ENCODE assay signal across 12 cellular contexts in the genomic region with DNA sequence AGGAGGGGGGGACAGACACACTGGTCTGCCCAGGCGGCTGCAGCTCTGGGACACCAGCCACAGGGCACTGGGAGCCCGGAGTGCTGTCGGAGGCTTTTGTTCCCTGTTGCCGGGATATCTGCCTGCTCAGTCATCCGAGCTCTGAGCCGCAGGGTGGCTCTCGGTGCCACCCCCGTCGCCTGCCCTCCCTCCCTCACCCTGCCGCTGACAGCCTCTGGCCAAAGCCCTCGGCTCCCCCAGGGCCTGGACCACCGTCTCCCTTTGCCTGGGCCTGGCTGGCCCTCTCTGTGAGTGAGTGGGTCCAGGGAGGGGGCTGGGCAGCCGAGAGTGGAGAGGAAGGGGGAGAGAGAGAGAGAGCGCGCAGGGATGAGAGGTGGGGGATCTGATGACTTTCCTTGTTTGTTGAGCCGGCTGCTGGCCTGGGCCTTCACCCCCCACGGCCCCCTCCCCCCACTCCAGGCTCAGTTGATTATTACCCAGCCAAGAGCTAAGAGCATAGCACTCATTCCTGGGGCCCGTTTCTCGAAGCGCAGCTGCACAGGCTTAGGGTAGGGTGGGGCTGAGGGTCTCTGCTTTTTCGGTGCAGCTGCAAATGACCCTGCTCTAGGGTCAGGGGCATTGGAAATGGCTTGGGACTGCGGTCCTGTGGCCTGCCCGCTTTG. TPM values are rescaled to one million over a fixed set of nuclear protein-coding genes. Genes with fewer than 3 reads are reported as not detected.
DNase-seq lines count a peak whose midpoint lies in the region; ATAC-seq, FAIRE-seq and TF ChIP-seq lines count a peak whose summit lies in the region.
"Had no signal": no experiment of that assay in that cellular context is flagged by ENCODE, and none has a peak within 500 bp of the region (broad histone marks: within the 10 kb centered on the region; RNA-seq: fewer than 3 reads in every experiment).

No MANE protein-coding gene starts in this region.

- H3K9me3 ChIP-seq in pancreas (no peaks in the 10 kb centered on the region), gastroesophageal sphincter (no peaks in the 10 kb centered on the region)
- no peaks in the 10 kb centered on the region for H3K9me3 ChIP-seq in CD8-positive, alpha-beta T cell (ENCODE audit: low read length)
- H3K9me3 ChIP-seq: esophagus muscularis mucosa, prostate gland had no signal

- intact Hi-C loops in pancreas (cut with DNase I), result no loop called here
- intact Hi-C loops in CD8-positive, alpha-beta T cell (cut with DNase I, micrococcal nuclease), result no loop called here

- no peak overlapping the region for H3K4me3 Mint-ChIP-seq in glutamatergic neuron (ENCODE audit: unreplicated experiment)
- H3K4me3 Mint-ChIP-seq in CD8-positive, alpha-beta T cell, result no peak overlapping the region

- H3K4me1 ChIP-seq in pancreas (peaks cover 0 to 3% (median 0%) of the 10 kb centered on the region in 3 donors), gastroesophageal sphincter (peaks cover 0 to 39% (median 22%) of the 10 kb centered on the region in 3 donors)
- H3K4me1 ChIP-seq in CD8-positive, alpha-beta T cell (ENCODE audit: insufficient read depth, low read length), result peaks cover 68% of the 10 kb centered on the region
- H3K4me1 ChIP-seq: prostate gland had no signal

- H3K27ac ChIP-seq in pancreas (peak overlapping the region; percentile 8 to 66 (median 44)), gastroesophageal sphincter (no peak overlapping the region)
- no peak overlapping the region for H3K27ac ChIP-seq in CD8-positive, alpha-beta T cell (ENCODE audit: low read depth, low read length)
- H3K27ac ChIP-seq: esophagus muscularis mucosa, prostate gland had no signal

- ATAC-seq in pancreas (peak; percentile 29 to 60 (median 56)), gastroesophageal sphincter (no peak)
- no peak for ATAC-seq in CD8-positive, alpha-beta T cell

- H3K27me3 ChIP-seq in H7 (ENCODE audit: control insufficient read depth, insufficient read depth, low read length) (peaks cover 71% of the 10 kb centered on the region), pancreas (no peaks in the 10 kb centered on the region), gastroesophageal sphincter (peaks cover 78% of the 10 kb centered on the region)
- no peaks in the 10 kb centered on the region for H3K27me3 ChIP-seq in CD8-positive, alpha-beta T cell (ENCODE audit: insufficient read depth, low read length)

- H3K27ac Mint-ChIP-seq in glutamatergic neuron (ENCODE audit: unreplicated experiment), result no peak overlapping the region
- no peak overlapping the region for H3K27ac Mint-ChIP-seq in CD8-positive, alpha-beta T cell

- TF ChIP-seq POLR2A in gastroesophageal sphincter (IDR thresholded peaks at IDR 0.05), result no peak

- peaks cover 5% of the 10 kb centered on the region for H3K9me3 Mint-ChIP-seq in glutamatergic neuron (ENCODE audit: unreplicated experiment)
- H3K9me3 Mint-ChIP-seq in CD8-positive, alpha-beta T cell, result no peaks in the 10 kb centered on the region

- no peaks in the 10 kb centered on the region for H3K36me3 Mint-ChIP-seq in glutamatergic neuron (ENCODE audit: unreplicated experiment)
- H3K36me3 Mint-ChIP-seq in CD8-positive, alpha-beta T cell, result peaks cover 2% of the 10 kb centered on the region

- peaks cover 15% of the 10 kb centered on the region for H3K4me1 Mint-ChIP-seq in glutamatergic neuron (ENCODE audit: low read depth, unreplicated experiment)
- H3K4me1 Mint-ChIP-seq in CD8-positive, alpha-beta T cell (ENCODE audit: low read depth), result peaks cover 58% of the 10 kb centered on the region

- H3K36me3 ChIP-seq in H7 (replicated peaks; ENCODE audit: control insufficient read depth, insufficient read depth, low read length) (no peaks in the 10 kb centered on the region), pancreas (no peaks in the 10 kb centered on the region), gastroesophageal sphincter (no peaks in the 10 kb centered on the region)
- no peaks in the 10 kb centered on the region for H3K36me3 ChIP-seq in CD8-positive, alpha-beta T cell (ENCODE audit: insufficient read depth, low read length)
- H3K36me3 ChIP-seq: esophagus muscularis mucosa, prostate gland had no signal

- no peak for FAIRE-seq in pancreas (lab: Jason Lieb, UNC)

- CTCF ChIA-PET in CD8-positive, alpha-beta T cell (lab: Charles Lee), result interaction anchor here (1.1 kb wide), 1 partner anchor 141 kb away, joined by 5 read pairs; no protein-coding TSS in a partner anchor

- TF ChIP-seq EP300 in gastroesophageal sphincter (IDR thresholded peaks at IDR 0.05), result no peak

- H3K4me3 ChIP-seq in H7 (ENCODE audit: insufficient read depth, low read depth, low read length) (peak overlapping the region; percentile 22; the same call in 1 of the 2 replicates), pancreas (peak overlapping the region in 1 of 4 donors; percentile 13), gastroesophageal sphincter (no peak overlapping the region)
- no peak overlapping the region for H3K4me3 ChIP-seq in CD8-positive, alpha-beta T cell (ENCODE audit: low read depth, low read length)
- H3K4me3 ChIP-seq: esophagus muscularis mucosa, prostate gland had no signal

- WGBS in pancreas, 2 donors, result 20 to 25% methylated on average over 19 to 23 of the region's 23 CpGs
- WGBS in gastroesophageal sphincter (ENCODE audit: low coverage in 1 of 2), 2 donors, result 20 to 60% methylated on average over 1 to 2 of the region's 23 CpGs

- peaks cover 31% of the 10 kb centered on the region for H3K27me3 Mint-ChIP-seq in glutamatergic neuron (ENCODE audit: unreplicated experiment)
- H3K27me3 Mint-ChIP-seq in CD8-positive, alpha-beta T cell (ENCODE audit: low read depth), result no peaks in the 10 kb centered on the region

- peak; percentile 90 for DNase-seq in H7
- DNase-seq in NCI-H345 (lab: John Stamatoyannopoulos, UW), result peak; percentile 75
- peak; percentile 57 to 58 for DNase-seq in hippocampal formation (lab: John Stamatoyannopoulos, UW)
- peak in 4 of 6 donors; percentile 40 to 81 (median 54) for DNase-seq in pancreas
- no peak for DNase-seq in glutamatergic neuron
- DNase-seq in GM10266 (ENCODE audit: extremely low spot score), result no peak
- DNase-seq in CD8-positive, alpha-beta T cell, result no peak
- DNase-seq: activated naive CD4-positive, alpha-beta T cell treated with Interleukin-2 at 50 U/mL for 16 hours; NK-92 treated with Interleukin-12 subunit alpha and Interleukin-12 subunit beta, amount 100 ng/mL, for 24 hours had no signal

- POLR2A ChIA-PET in CD8-positive, alpha-beta T cell (lab: Charles Lee), result interaction anchor here (0.7 kb wide), 1 partner anchor 74 kb away, joined by 3 read pairs; no protein-coding TSS in a partner anchor

- TF ChIP-seq CTCF in pancreas (IDR thresholded peaks at IDR 0.05), result no peak
- TF ChIP-seq CTCF in gastroesophageal sphincter (IDR thresholded peaks at IDR 0.05), result no peak
- no peak for TF ChIP-seq CTCF in glutamatergic neuron (IDR thresholded peaks at IDR 0.05; ENCODE audit: partially characterized antibody, unreplicated experiment)
- no peak for TF ChIP-seq CTCF in GM10266 (IDR thresholded peaks at IDR 0.05; ENCODE audit: control insufficient read depth, insufficient read depth, low read depth, missing control alignments)
- TF ChIP-seq CTCF in CD8-positive, alpha-beta T cell (IDR thresholded peaks at IDR 0.05), result no peak

RNA-seq across cellular contexts. Expression of a gene that starts 2.7 kb away (rescaled TPM):
- 2.0 and 3.3 TPM in 2 replicates for total RNA-seq in H7 (2014; rRNA removed; shearing (Covaris generic))
- 1 to 10 TPM in 1 of 6 donors, under 1 TPM in 5; 0.14 to 1.2 (median 0.36) TPM for total RNA-seq in pancreas
- 1 to 10 TPM; 2.4 to 5.7 TPM for polyA plus RNA-seq in pancreas
- total RNA-seq in gastroesophageal sphincter, result not detected
- total RNA-seq in glutamatergic neuron (ENCODE audit: unreplicated experiment), result not detected
- 1 to 10 TPM; 2.2 to 2.7 TPM for total RNA-seq in CD8-positive, alpha-beta T cell

RNA-seq across cellular contexts. Expression of a gene that starts 34.8 kb away (rescaled TPM):
- total RNA-seq in H7 (2014; rRNA removed; shearing (Covaris generic)), result 80.3 and 87.7 TPM in 2 replicates
- total RNA-seq in pancreas (10 to 100 TPM; 38.4 to 81.3 (median 49.8) TPM), gastroesophageal sphincter (100 to 1,000 TPM in 1 of 4 donors, 10 to 100 TPM in 3; 69.3 to 107 (median 83.9) TPM), glutamatergic neuron (ENCODE audit: unreplicated experiment) (249 TPM)
- 100 to 1,000 TPM in 1 of 2 donors, 10 to 100 TPM in 1; 97.1 to 103 TPM for polyA plus RNA-seq in pancreas
- total RNA-seq in CD8-positive, alpha-beta T cell, result 100 to 1,000 TPM in 1 of 2 experiments, 10 to 100 TPM in 1; 97.3 to 101 TPM

RNA-seq across cellular contexts. Expression of a gene that starts 59.4 kb away (rescaled TPM):
- total RNA-seq in H7 (2014; rRNA removed; shearing (Covaris generic)), result 0.48 and 0.59 TPM in 2 replicates
- total RNA-seq in pancreas (under 1 TPM in 1 of 6 donors, not detected in 5; 0.06 TPM), gastroesophageal sphincter (not detected), glutamatergic neuron (ENCODE audit: unreplicated experiment) (1.9 TPM)
- 1 to 10 TPM; 3.4 to 4.2 TPM for polyA plus RNA-seq in pancreas
- 1 to 10 TPM; 1.2 to 2.0 TPM for total RNA-seq in CD8-positive, alpha-beta T cell
- total RNA-seq: prostate gland had no signal

Comparison
In these comparisons a context has a peak if more than half of its experiments do, and no peak if none do; other contexts are left out.
1. DNase-seq: peak in H7 (single experiment), NCI-H345 (single experiment), hippocampal formation (2 of 2) and pancreas (4 of 6); none in glutamatergic neuron (single experiment), GM10266 (single experiment) and CD8-positive, alpha-beta T cell (0 of 7).
2. ATAC-seq: peak in pancreas (4 of 4); none in gastroesophageal sphincter (single experiment) and CD8-positive, alpha-beta T cell (single experiment).
3. H3K27ac ChIP-seq: peak in pancreas (4 of 4); none in gastroesophageal sphincter (0 of 4) and CD8-positive, alpha-beta T cell (single experiment).